ENCODE assay signal across 11 cellular contexts in the genomic region with DNA sequence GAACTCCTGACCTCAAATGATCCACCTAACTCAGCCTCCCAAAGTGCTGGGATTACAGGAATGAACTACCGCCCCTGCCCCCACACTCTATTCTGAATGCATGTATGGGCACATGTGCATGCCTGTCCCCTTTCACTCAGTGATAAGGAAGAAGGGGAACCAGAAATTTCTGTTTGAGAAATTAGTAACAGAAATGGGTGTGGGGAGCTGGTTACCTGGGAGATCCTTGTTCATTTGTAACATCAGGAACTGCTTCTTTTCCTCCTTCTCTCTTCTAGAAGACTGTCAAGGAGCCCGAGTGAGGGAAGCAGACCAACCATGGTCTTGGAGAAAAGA. TPM values are rescaled to one million over a fixed set of nuclear protein-coding genes. Genes with fewer than 3 reads are reported as not detected.
DNase-seq lines count a peak whose midpoint lies in the region; ATAC-seq and TF ChIP-seq lines count a peak whose summit lies in the region.
"Had no signal": no experiment of that assay in that cellular context is flagged by ENCODE, and none has a peak within 500 bp of the region (broad histone marks: within the 10 kb centered on the region; RNA-seq: fewer than 3 reads in every experiment).

No MANE protein-coding gene starts in this region.

- no peak overlapping the region for H3K27ac Mint-ChIP-seq in endothelial cell (ENCODE audit: unreplicated experiment)

- peaks cover 12% of the 10 kb centered on the region for H3K27me3 Mint-ChIP-seq in endothelial cell (ENCODE audit: unreplicated experiment)
- H3K27me3 Mint-ChIP-seq: IgD-negative memory B cell had no signal

- BruUV-seq in OCI-LY7 (replicated peaks; lab: Mats Ljungman, UMichigan), result no TSS peak

- CTCF ChIA-PET in OCI-LY7 (lab: Charles Lee; ENCODE audit: unreplicated experiment), result no interaction called here

- H3K27ac ChIP-seq in BLaER1, result no peak overlapping the region
- H3K27ac ChIP-seq in OCI-LY7 (ENCODE audit: low read depth, low read length, poor library complexity, severe bottlenecking), result no peak overlapping the region
- peak overlapping the region; percentile 6 for H3K27ac ChIP-seq in parathyroid adenoma

- H2AFZ ChIP-seq in OCI-LY7 (ENCODE audit: low read length), result no peak overlapping the region
- no peak overlapping the region for H2AFZ ChIP-seq in parathyroid adenoma

- peaks cover 44% of the 10 kb centered on the region for H3K4me1 ChIP-seq in BLaER1
- peaks cover 32% of the 10 kb centered on the region for H3K4me1 ChIP-seq in OCI-LY7 (ENCODE audit: insufficient read depth, low read length, poor library complexity, severe bottlenecking)
- peaks cover 11% of the 10 kb centered on the region for H3K4me1 ChIP-seq in parathyroid adenoma

- H3K9me2 ChIP-seq in OCI-LY7 (ENCODE audit: insufficient read depth, low read length), result no peaks in the 10 kb centered on the region

- H3K27me3 ChIP-seq in BLaER1, result no peaks in the 10 kb centered on the region
- H3K27me3 ChIP-seq in parathyroid adenoma (ENCODE audit: control insufficient read depth, insufficient read depth, low read length), result no peaks in the 10 kb centered on the region
- H3K27me3 ChIP-seq: Peyer's patch had no signal

- peaks cover 10% of the 10 kb centered on the region; the same call in 1 of the 2 replicates for H3K79me2 ChIP-seq in OCI-LY7 (ENCODE audit: insufficient read depth, low read depth, low read length)
- H3K79me2 ChIP-seq in parathyroid adenoma, result no peaks in the 10 kb centered on the region

- H3K9ac ChIP-seq in BLaER1, result peak overlapping the region; percentile 38
- H3K9ac ChIP-seq in parathyroid adenoma, result no peak overlapping the region

- no peak for ATAC-seq in GM21447 (IDR thresholded peaks at IDR 0.05; ENCODE audit: unreplicated experiment)

- peaks cover 41% of the 10 kb centered on the region for H3K4me1 Mint-ChIP-seq in endothelial cell (ENCODE audit: unreplicated experiment)

- H3K9me3 Mint-ChIP-seq in endothelial cell (ENCODE audit: unreplicated experiment), result no peaks in the 10 kb centered on the region
- H3K9me3 Mint-ChIP-seq: IgD-negative memory B cell had no signal

- H3K4me2 ChIP-seq in BLaER1 (peak overlapping the region; percentile 95), OCI-LY7 (ENCODE audit: low read length) (0 out of 2 replicates have a peak overlapping the region, but pooled peaks have one; percentile 100), parathyroid adenoma (ENCODE audit: low read length) (no peak overlapping the region)

- no peak for TF ChIP-seq CTCF in OCI-LY7 (conservative IDR thresholded peaks at IDR 0.05; ENCODE audit: low read length)
- no peak for TF ChIP-seq CTCF in endothelial cell (IDR thresholded peaks at IDR 0.05; ENCODE audit: unreplicated experiment)
- no peak for TF ChIP-seq CTCF in parathyroid adenoma (IDR thresholded peaks at IDR 0.05)

- intact Hi-C loops in OCI-LY7 (cut with micrococcal nuclease; ENCODE audit: unreplicated experiment), result no loop called here

- H4K20me1 ChIP-seq in BLaER1 (no peaks in the 10 kb centered on the region), OCI-LY7 (ENCODE audit: insufficient read depth, low read length) (no peaks in the 10 kb centered on the region)

- H3K4me3 ChIP-seq in BLaER1 (no peak overlapping the region), OCI-LY7 (ENCODE audit: low read depth, low read length, poor library complexity, severe bottlenecking) (no peak overlapping the region), parathyroid adenoma (ENCODE audit: low read depth, low read length) (no peak overlapping the region)
- H3K4me3 ChIP-seq: Peyer's patch had no signal

- no peaks in the 10 kb centered on the region for H3K9me3 ChIP-seq in BLaER1
- H3K9me3 ChIP-seq in OCI-LY7 (ENCODE audit: low read length), result no peaks in the 10 kb centered on the region
- H3K9me3 ChIP-seq in parathyroid adenoma (ENCODE audit: control insufficient read depth, low read length), result no peaks in the 10 kb centered on the region
- H3K9me3 ChIP-seq: Peyer's patch had no signal

- peaks cover 18% of the 10 kb centered on the region for H3K36me3 Mint-ChIP-seq in endothelial cell (ENCODE audit: low read depth, unreplicated experiment)
- H3K36me3 Mint-ChIP-seq: IgD-negative memory B cell had no signal

- H3K36me3 ChIP-seq in BLaER1 (peaks cover 31% of the 10 kb centered on the region), OCI-LY7 (ENCODE audit: insufficient read depth, low read length) (peaks cover 34% of the 10 kb centered on the region), parathyroid adenoma (ENCODE audit: control insufficient read depth, insufficient read depth, low read length) (no peaks in the 10 kb centered on the region)

- POLR2A ChIA-PET in OCI-LY7 (lab: Charles Lee), result interaction anchor here (0.6 kb wide), 1 partner anchor 102 kb away, joined by 4 read pairs; no protein-coding TSS in a partner anchor

- peak overlapping the region; percentile 69 for H3K4me3 Mint-ChIP-seq in endothelial cell (ENCODE audit: unreplicated experiment)

- no peak for DNase-seq in OCI-LY7 (ENCODE audit: low spot score)
- no peak for DNase-seq in endothelial cell (ENCODE audit: low spot score)
- no peak for DNase-seq in Kasumi-1 (lab: John Stamatoyannopoulos, UW)
- DNase-seq in medulla oblongata (ENCODE audit: extremely low spot score), result no peak
- no peak for DNase-seq in NCI-H1048 (lab: John Stamatoyannopoulos, UW)
- DNase-seq: activated CD4-positive, alpha-beta T cell treated with anti-CD3 and anti-CD28 coated beads for 1 hour had no signal

RNA-seq across cellular contexts. Expression of a gene that starts 3.5 kb away (rescaled TPM):
- total RNA-seq in OCI-LY7 (2014; rRNA removed; shearing (Covaris generic)), result 24.4 and 31.0 TPM in 2 replicates
- total RNA-seq in OCI-LY7 (2022) (95.5 and 102 TPM in 2 replicates), endothelial cell (ENCODE audit: unreplicated experiment) (8.4 TPM)

RNA-seq across cellular contexts. Expression of a gene that starts 7.5 kb away (rescaled TPM):
- total RNA-seq in OCI-LY7 (2014; rRNA removed; shearing (Covaris generic)), result 7.2 and 8.6 TPM in 2 replicates
- total RNA-seq in OCI-LY7 (2022), result 17.4 and 18.0 TPM in 2 replicates
- total RNA-seq in endothelial cell (ENCODE audit: unreplicated experiment), result 22.0 TPM

RNA-seq across cellular contexts. Expression of a gene that starts 13.2 kb away (rescaled TPM):
- 6.3 and 7.1 TPM in 2 replicates for total RNA-seq in OCI-LY7 (2014; rRNA removed; shearing (Covaris generic))
- 16.5 and 17.2 TPM in 2 replicates for total RNA-seq in OCI-LY7 (2022)
- 21.7 TPM for total RNA-seq in endothelial cell (ENCODE audit: unreplicated experiment)

RNA-seq across cellular contexts. Expression of a gene that starts 22.1 kb away (rescaled TPM):
- total RNA-seq in OCI-LY7 (2014; rRNA removed; shearing (Covaris generic)), result 120 and 167 TPM in 2 replicates
- total RNA-seq in OCI-LY7 (2022) (314 and 319 TPM in 2 replicates), endothelial cell (ENCODE audit: unreplicated experiment) (191 TPM)

RNA-seq across cellular contexts. Expression of a gene that starts 53.5 kb away (rescaled TPM):
- not detected in 2 replicates for total RNA-seq in OCI-LY7 (2014; rRNA removed; shearing (Covaris generic))
- total RNA-seq in OCI-LY7 (2022), result not detected in 2 replicates
- total RNA-seq in endothelial cell (ENCODE audit: unreplicated experiment), result 35.3 TPM
